Comparison of ENCODE assay signal across 2 cellular contexts in genomic region chr20:36043447-36043846, GRCh38.
TF ChIP-seq lines count a peak whose summit lies in the region.

No MANE protein-coding gene starts in this region.

TF ChIP-seq in IMR-90, 13 proteins besides CTCF, POLR2A, EP300 and RAD21:
- TF ChIP-seq FOS (IDR thresholded peaks at IDR 0.05; ENCODE audit: low read depth, low read length) (0 out of 2 replicates have a peak, but pooled peaks have one; percentile 7), MAZ (IDR thresholded peaks at IDR 0.05; ENCODE audit: borderline replicate concordance, low read depth, low read length) (no peak), SMC3 (IDR thresholded peaks at IDR 0.05; ENCODE audit: low read depth, low read length) (no peak)

TF ChIP-seq in endothelial cell of umbilical vein, 7 proteins besides CTCF, POLR2A, EP300 and RAD21:
- TF ChIP-seq FOS (IDR thresholded peaks at IDR 0.05; ENCODE audit: borderline replicate concordance, insufficient read depth, low read length) = peak; percentile 55
- TF ChIP-seq MAX (IDR thresholded peaks at IDR 0.05; ENCODE audit: insufficient read depth, insufficient read length) = no peak
TF ChIP-seq in endothelial cell of umbilical vein: peak in this region for 1.
